Comparison of ENCODE assay signal across 20 cellular contexts in the genomic region with DNA sequence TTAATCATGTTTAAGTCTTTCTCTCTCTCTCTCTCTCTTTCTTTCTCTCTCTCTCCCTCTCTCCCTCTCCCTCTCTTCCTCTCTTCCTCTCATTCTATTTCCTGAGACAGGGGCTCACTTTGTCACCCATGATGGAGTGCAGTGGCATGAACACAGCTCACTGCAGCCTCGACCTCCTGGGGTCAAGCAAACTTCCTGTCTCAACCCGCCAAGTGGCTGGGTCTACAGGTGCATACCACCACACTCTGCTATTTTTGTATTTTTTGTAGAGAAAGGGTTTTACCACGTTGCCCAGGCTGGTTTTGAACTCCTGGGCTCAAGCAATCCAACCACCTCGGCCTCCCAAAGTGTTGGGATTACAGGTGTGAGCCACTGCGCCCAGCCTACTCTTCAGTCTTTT. TPM values are rescaled to one million over a fixed set of nuclear protein-coding genes. Genes with fewer than 3 reads are reported as not detected.
DNase-seq lines count a peak whose midpoint lies in the region; ATAC-seq, FAIRE-seq and TF ChIP-seq lines count a peak whose summit lies in the region.
"Had no signal": no experiment of that assay in that cellular context is flagged by ENCODE, and none has a peak within 500 bp of the region (broad histone marks: within the 10 kb centered on the region; RNA-seq: fewer than 3 reads in every experiment).

No MANE protein-coding gene starts in this region.

- CTCF ChIA-PET in HepG2 (lab: Yijun Ruan, JAX; ENCODE audit: low intra/inter-chr PET ratio, low total read pairs) = no interaction called here
- CTCF ChIA-PET in GM12878 (lab: Yijun Ruan, JAX) = interaction anchor here (0.6 kb wide), 1 partner anchor 160 kb away, joined by 3 read pairs; no protein-coding TSS in a partner anchor

- H3K4me2 ChIP-seq in HepG2 (ENCODE audit: low read depth, low read length) (no peak overlapping the region), GM12878 (ENCODE audit: control insufficient read depth, insufficient read depth) (no peak overlapping the region), neural progenitor cell (no peak overlapping the region)

- no peak overlapping the region for H3K9ac ChIP-seq in HepG2 (ENCODE audit: insufficient read depth, low read depth, low read length)
- no peak overlapping the region for H3K9ac ChIP-seq in GM12878 (ENCODE audit: control insufficient read depth, insufficient read depth, low read length)
- no peak overlapping the region for H3K9ac ChIP-seq in neural progenitor cell
- H3K9ac ChIP-seq: GM23248 had no signal

- H3K27ac ChIP-seq in HepG2 (ENCODE audit: extremely low read length, insufficient read depth, low read length) (no peak overlapping the region), right lobe of liver (no peak overlapping the region), GM12878 (ENCODE audit: control insufficient read depth, insufficient read depth) (no peak overlapping the region), neural progenitor cell (no peak overlapping the region)
- H3K27ac ChIP-seq: GM23248, HL-60 had no signal

- 35% methylated on average over 5 of the region's 5 CpGs for WGBS in HepG2 (ENCODE audit: low lambda C conversion rate)
- 61% methylated on average over 5 of the region's 5 CpGs for WGBS in right lobe of liver (ENCODE audit: insufficient coverage, low coverage, low lambda C conversion rate, missing lambda C conversion rate)
- WGBS in GM12878 (ENCODE audit: insufficient coverage, insufficient replicate concordance, low lambda C conversion rate, missing lambda C conversion rate) = 11% methylated on average over 5 of the region's 5 CpGs

- H2AFZ ChIP-seq in HepG2 (ENCODE audit: low read length) (no peak overlapping the region), GM12878 (ENCODE audit: control insufficient read depth, low read depth, low read length) (peak overlapping the region; percentile 12; the same call in 1 of the 2 replicates), neural progenitor cell (replicated peaks) (no peak overlapping the region)
- H2AFZ ChIP-seq: GM23248 had no signal

- H4K20me1 ChIP-seq in HepG2 (ENCODE audit: insufficient read depth, low read length) (no peaks in the 10 kb centered on the region), GM12878 (ENCODE audit: control insufficient read depth, insufficient read depth) (no peaks in the 10 kb centered on the region), neural progenitor cell (ENCODE audit: low read depth) (no peaks in the 10 kb centered on the region)

- TF ChIP-seq EP300 in HepG2 (IDR thresholded peaks at IDR 0.05; ENCODE audit: low read depth in 2 of 2, low read length in 2 of 2) = no peak
- no peak for TF ChIP-seq EP300 in HepG2 (CRISPR knock-in tag; IDR thresholded peaks at IDR 0.05; ENCODE audit: borderline replicate concordance)
- TF ChIP-seq EP300 in GM12878 (IDR thresholded peaks at IDR 0.05; ENCODE audit: borderline replicate concordance in 1 of 2, control insufficient read depth in 1 of 2, low read depth in 2 of 2, low read length in 2 of 2) = no peak

- H3K79me2 ChIP-seq in HepG2 (ENCODE audit: insufficient read depth, low read length) (no peaks in the 10 kb centered on the region), GM12878 (ENCODE audit: control insufficient read depth, insufficient read depth, low read length) (no peaks in the 10 kb centered on the region), neural progenitor cell (ENCODE audit: low read depth) (no peaks in the 10 kb centered on the region)

- no peak overlapping the region for H3K27ac Mint-ChIP-seq in neural progenitor cell
- H3K27ac Mint-ChIP-seq: CD4-positive, alpha-beta T cell had no signal

- H3K27me3 ChIP-seq in HepG2 (ENCODE audit: control insufficient read depth in 1 of 2, insufficient read depth in 2 of 2, low read length in 2 of 2) (peaks cover 0 to 9% of the 10 kb centered on the region in 2 experiments; a peak in 1 of 5 replicates), right lobe of liver (no peaks in the 10 kb centered on the region), GM12878 (replicated peaks in 1 of 2; ENCODE audit: control insufficient read depth in 2 of 2, insufficient read depth in 2 of 2, low read length in 1 of 2) (no peaks in the 10 kb centered on the region), neural progenitor cell (no peaks in the 10 kb centered on the region)

- H3K4me3 ChIP-seq in HepG2 (replicated peaks in 1 of 3; ENCODE audit: insufficient read depth in 1 of 3, low read depth in 2 of 3, low read length in 3 of 3) = no peak overlapping the region
- no peak overlapping the region for H3K4me3 ChIP-seq in right lobe of liver
- H3K4me3 ChIP-seq in GM12878 = no peak overlapping the region
- H3K4me3 ChIP-seq in neural progenitor cell = no peak overlapping the region
- H3K4me3 ChIP-seq: GM23248 had no signal

- no peaks in the 10 kb centered on the region for H3K9me3 ChIP-seq in HepG2 (ENCODE audit: low read length)
- no peaks in the 10 kb centered on the region for H3K9me3 ChIP-seq in right lobe of liver
- H3K9me3 ChIP-seq in GM12878 (replicated peaks; ENCODE audit: control insufficient read depth, insufficient read depth, low read length) = no peaks in the 10 kb centered on the region
- H3K9me3 ChIP-seq in neural progenitor cell (ENCODE audit: low read depth) = no peaks in the 10 kb centered on the region

- H3K4me1 ChIP-seq in HepG2 (ENCODE audit: insufficient read depth, low read length) = no peaks in the 10 kb centered on the region
- H3K4me1 ChIP-seq in right lobe of liver = no peaks in the 10 kb centered on the region
- H3K4me1 ChIP-seq in GM12878 (ENCODE audit: control insufficient read depth, insufficient read depth, low read length) = no peaks in the 10 kb centered on the region
- no peaks in the 10 kb centered on the region for H3K4me1 ChIP-seq in neural progenitor cell

- H3K36me3 Mint-ChIP-seq in neural progenitor cell = no peaks in the 10 kb centered on the region

- POLR2A ChIA-PET in HepG2 (lab: Yijun Ruan, JAX) = no interaction called here
- POLR2A ChIA-PET in GM12878 (lab: Charles Lee) = no interaction called here

- H3K4me3 Mint-ChIP-seq in neural progenitor cell = no peak overlapping the region
- H3K4me3 Mint-ChIP-seq: CD4-positive, alpha-beta T cell had no signal

- RAD21 ChIA-PET in GM12878 (lab: Charles Lee; ENCODE audit: unreplicated experiment) = no interaction called here

- TF ChIP-seq RAD21 in HepG2 (CRISPR knock-in tag; IDR thresholded peaks at IDR 0.05) = no peak
- TF ChIP-seq RAD21 in GM12878 (IDR thresholded peaks at IDR 0.05; ENCODE audit: insufficient read depth, low read depth, low read length) = no peak

- H3K36me3 ChIP-seq in HepG2 (replicated peaks in 1 of 2; ENCODE audit: control insufficient read depth in 1 of 2, insufficient read depth in 2 of 2, low read length in 2 of 2) = no peaks in the 10 kb centered on the region
- H3K36me3 ChIP-seq in right lobe of liver = no peaks in the 10 kb centered on the region
- no peaks in the 10 kb centered on the region for H3K36me3 ChIP-seq in GM12878 (ENCODE audit: control insufficient read depth in 2 of 2, insufficient read depth in 2 of 2, low read length in 1 of 2)
- H3K36me3 ChIP-seq in neural progenitor cell = no peaks in the 10 kb centered on the region

- ATAC-seq in HepG2 = no peak
- no peak for ATAC-seq in right lobe of liver
- ATAC-seq in GM12878 = no peak; the same call in 2 of the 3 replicates
- ATAC-seq: HCT116 had no signal

- no peaks in the 10 kb centered on the region for H3F3A ChIP-seq in neural progenitor cell (ENCODE audit: low read depth)

- BruUV-seq in HepG2 (replicated peaks; lab: Mats Ljungman, UMichigan) = no TSS peak
- BruUV-seq in GM12878 (replicated peaks; lab: Mats Ljungman, UMichigan) = no TSS peak

- H3K9me3 Mint-ChIP-seq in neural progenitor cell = peaks cover 5% of the 10 kb centered on the region
- H3K9me3 Mint-ChIP-seq: CD4-positive, alpha-beta T cell had no signal

- TF ChIP-seq POLR2A in HepG2 (IDR thresholded peaks at IDR 0.05; ENCODE audit: insufficient read depth in 1 of 2, low read depth in 2 of 2, low read length in 2 of 2) (no peak), right lobe of liver (IDR thresholded peaks at IDR 0.05) (no peak), GM12878 (IDR thresholded peaks at IDR 0.05; ENCODE audit: low read depth, low read length) (no peak)

- SMC1A ChIA-PET in GM12878 (lab: Charles Lee; ENCODE audit: uncharacterized antibody, unreplicated experiment) = no interaction called here

- intact Hi-C loops in HepG2 (cut with micrococcal nuclease; ENCODE audit: unreplicated experiment) = no loop called here
- intact Hi-C loops in right lobe of liver (cut with DNase I) = no loop called here
- intact Hi-C loops in GM12878 (cut with micrococcal nuclease; ENCODE audit: unreplicated experiment) = no loop called here

- TF ChIP-seq CTCF in HepG2 (CRISPR knock-in tag; IDR thresholded peaks at IDR 0.05) (no peak), right lobe of liver (IDR thresholded peaks at IDR 0.05) (no peak), GM12878 (IDR thresholded peaks at IDR 0.05 in 2 of 3, conservative IDR thresholded peaks at IDR 0.05 in 1 of 3; ENCODE audit: control insufficient read depth in 2 of 3, extremely low read depth in 1 of 3, insufficient read depth in 1 of 3, low read depth in 3 of 3, low read length in 3 of 3) (no peak), neural progenitor cell (IDR thresholded peaks at IDR 0.05) (no peak)

- FAIRE-seq in HepG2 (lab: Jason Lieb, UNC) (no peak), GM12878 (lab: Jason Lieb, UNC) (peak; percentile 56)
- FAIRE-seq: GM19239, H54 had no signal

- no peaks in the 10 kb centered on the region for H3K4me1 Mint-ChIP-seq in neural progenitor cell

- DNase-seq in HepG2 (ENCODE audit: low spot score) (no peak), right lobe of liver (no peak), NAMALWA (ENCODE audit: low spot score) (peak; percentile 42), GM12878 (ENCODE audit: low read depth, low spot score) (no peak), NCI-H82 treated with DMSO at 0.1 percent for 48 hours (lab: John Stamatoyannopoulos, UW; ENCODE audit: unreplicated experiment) (no peak), D341Med (ENCODE audit: low spot score) (no peak), neural progenitor cell (ENCODE audit: low spot score) (no peak)
- no peak for DNase-seq in stimulated activated CD8-positive, alpha-beta memory T cell treated with anti-CD3 and anti-CD28 coated beads, Interleukin-4, amount 100 ng/mL, for 48 hours
- DNase-seq: 8988T; AML-193; C1 segment of cervical spinal cord; Calu3; CD4-positive, alpha-beta T cell; DMS79; GDM1; GM23248 had no signal

- in situ Hi-C loops in HepG2 (cut with HindIII; ENCODE audit: extremely low pct_ligation_motif_present, low pct_unique_long_range_greater_than_20kb) = no loop called here
- in situ Hi-C loops in GM12878 (cut with MboI) = no loop called here

- peaks cover 2% of the 10 kb centered on the region for H3K27me3 Mint-ChIP-seq in neural progenitor cell (ENCODE audit: insufficient read depth, low read depth)
- H3K27me3 Mint-ChIP-seq: CD4-positive, alpha-beta T cell had no signal

RNA-seq across cellular contexts. Expression of gene RPS10, which starts 15.7 kb away (rescaled TPM):
- total RNA-seq in HepG2 (2016; rRNA removed; fragmentation: Illumina TruSeq; extraction: Trizol) = 2,909 and 3,503 TPM in 2 replicates
- total RNA-seq in HepG2 (2016; cell fraction: cytosol; rRNA removed; fragmentation: Illumina TruSeq; extraction: Trizol; ENCODE audit: low read depth) = 5,102 and 5,632 TPM in 2 replicates
- 3,081 and 3,638 TPM in 2 replicates for total RNA-seq in HepG2 (2016; cell fraction: insoluble cytoplasmic fraction; rRNA removed; fragmentation: Illumina TruSeq; extraction: Trizol)
- 7,429 and 7,480 TPM in 2 replicates for total RNA-seq in HepG2 (2016; cell fraction: membrane; rRNA removed; fragmentation: Illumina TruSeq; extraction: Trizol)
- total RNA-seq in HepG2 (2016; cell fraction: nucleus; rRNA removed; fragmentation: Illumina TruSeq; extraction: Trizol) = 967 and 1,028 TPM in 2 replicates
- polyA plus RNA-seq in HepG2 (2011; rRNA removed) = 4,295 and 4,648 TPM in 2 replicates
- 9,439 and 9,926 TPM in 2 replicates for polyA plus RNA-seq in HepG2 (2011; cell fraction: cytosol; rRNA removed)
- 1,658 and 1,840 TPM in 2 replicates for polyA plus RNA-seq in HepG2 (2011; cell fraction: nucleus; rRNA removed)
- 3,418 and 4,251 TPM in 2 replicates for polyA plus RNA-seq in HepG2 (2012)
- 5,367 and 5,814 TPM in 2 replicates for polyA plus RNA-seq in HepG2 (2016; cell fraction: cytosol; fragmentation: Illumina TruSeq; extraction: Trizol; ENCODE audit: low read depth)
- polyA plus RNA-seq in HepG2 (2016; cell fraction: insoluble cytoplasmic fraction; fragmentation: Illumina TruSeq; extraction: Trizol; ENCODE audit: low read depth) = 2,908 and 3,264 TPM in 2 replicates
- polyA plus RNA-seq in HepG2 (2016; cell fraction: membrane; fragmentation: Illumina TruSeq; extraction: Trizol; ENCODE audit: low read depth) = 6,085 and 6,204 TPM in 2 replicates
- polyA plus RNA-seq in HepG2 (2016; cell fraction: nucleus; fragmentation: Illumina TruSeq; extraction: Trizol; ENCODE audit: insufficient read depth, low read depth) = 1,494 and 1,555 TPM in 2 replicates
- 2,566 and 3,572 TPM in 2 replicates for polyA minus RNA-seq in HepG2 (2011; rRNA and poly(A)+ RNA removed; ENCODE audit: low replicate concordance)
- polyA minus RNA-seq in HepG2 (2011; cell fraction: cytosol; rRNA and poly(A)+ RNA removed) = 602 and 661 TPM in 2 replicates
- polyA minus RNA-seq in HepG2 (2011; cell fraction: nucleus; rRNA and poly(A)+ RNA removed) = 173 and 248 TPM in 2 replicates
- 100 to 1,000 TPM; 355 to 727 (median 398) TPM for total RNA-seq in right lobe of liver
- 360 and 401 TPM in 2 replicates for total RNA-seq in GM12878 (2013; cell fraction: nucleolus; rRNA removed)
- 3,265 and 3,625 TPM in 2 replicates for total RNA-seq in GM12878 (2014; rRNA removed)
- 3,150 and 3,233 TPM in 2 replicates for total RNA-seq in GM12878 (2014; rRNA removed; fragmentation: Illumina TruSeq; extraction: Trizol)
- total RNA-seq in GM12878 (2021) = 2,325 and 2,481 TPM in 2 replicates
- 8,423 TPM for polyA plus RNA-seq in GM12878 (2011; ENCODE audit: low read depth)
- 2,575 and 3,799 TPM in 2 replicates for polyA plus RNA-seq in GM12878 (2011; rRNA removed)
- 6,646 and 9,086 TPM in 2 replicates for polyA plus RNA-seq in GM12878 (2011; cell fraction: cytosol; rRNA removed)
- 1,492 and 1,706 TPM in 2 replicates for polyA plus RNA-seq in GM12878 (2011; cell fraction: nucleus; rRNA removed)
- 3,794 and 4,086 TPM in 2 replicates for polyA plus RNA-seq in GM12878 (2012)
- polyA plus RNA-seq in GM12878 (2014; fragmentation: Illumina TruSeq; extraction: Trizol) = 3,495 and 3,970 TPM in 2 replicates
- 1,000 to 10,000 TPM; 2,067 to 2,394 TPM for polyA plus RNA-seq in GM12878 (2014; fragmentation: Nextera tagmentation; extraction: Ambion mirVana)
- 3,767 and 4,060 TPM in 2 replicates for polyA plus RNA-seq in GM12878 (2014; rRNA removed)
- 1,000 to 10,000 TPM; 1,546 to 1,554 TPM for polyA plus RNA-seq in GM12878 (2016; fragmentation: Nextera tagmentation; extraction: Ambion mirVana)
- polyA minus RNA-seq in GM12878 (2011; rRNA and poly(A)+ RNA removed) = 1,866 and 2,585 TPM in 2 replicates
- 439 and 466 TPM in 2 replicates for polyA minus RNA-seq in GM12878 (2011; cell fraction: cytosol; rRNA and poly(A)+ RNA removed)
- polyA minus RNA-seq in GM12878 (2011; cell fraction: nucleus; rRNA and poly(A)+ RNA removed) = 136 and 165 TPM in 2 replicates
- total RNA-seq in neural progenitor cell (ENCODE audit: low replicate concordance) = 4,003 and 4,850 TPM in 2 replicates

RNA-seq across cellular contexts. Expression of gene PACSIN1, which starts 24.4 kb away (rescaled TPM):
- total RNA-seq in HepG2 (2016; rRNA removed; fragmentation: Illumina TruSeq; extraction: Trizol) (not detected in 2 replicates), right lobe of liver (under 1 TPM in 5 of 6 experiments, not detected in 1; 0.05 to 0.37 (median 0.22) TPM), GM12878 (2014; rRNA removed) (3.6 and 5.1 TPM in 2 replicates), GM12878 (2014; rRNA removed; fragmentation: Illumina TruSeq; extraction: Trizol) (1.9 and 2.1 TPM in 2 replicates), GM12878 (2021) (8.9 and 9.4 TPM in 2 replicates), neural progenitor cell (ENCODE audit: low replicate concordance) (0.41 and 1.8 TPM in 2 replicates)
- total RNA-seq in HepG2 (2016; cell fraction: cytosol; rRNA removed; fragmentation: Illumina TruSeq; extraction: Trizol; ENCODE audit: low read depth) = not detected in 2 replicates
- not detected in 2 replicates for total RNA-seq in HepG2 (2016; cell fraction: insoluble cytoplasmic fraction; rRNA removed; fragmentation: Illumina TruSeq; extraction: Trizol)
- not detected in 2 replicates for total RNA-seq in HepG2 (2016; cell fraction: membrane; rRNA removed; fragmentation: Illumina TruSeq; extraction: Trizol)
- not detected in 2 replicates for total RNA-seq in HepG2 (2016; cell fraction: nucleus; rRNA removed; fragmentation: Illumina TruSeq; extraction: Trizol)
- polyA plus RNA-seq in HepG2 (2011; rRNA removed) (not detected in 2 replicates), GM12878 (2011; rRNA removed) (6.9 and 7.5 TPM in 2 replicates), GM12878 (2014; fragmentation: Illumina TruSeq; extraction: Trizol) (3.3 and 4.8 TPM in 2 replicates), GM12878 (2014; fragmentation: Nextera tagmentation; extraction: Ambion mirVana) (under 1 TPM; 0.50 to 0.75 TPM), GM12878 (2014; rRNA removed) (6.8 and 6.9 TPM in 2 replicates), GM12878 (2016; fragmentation: Nextera tagmentation; extraction: Ambion mirVana) (1 to 10 TPM; 1.7 to 2.0 TPM)
- 0.01 TPM in 1 of 2 replicates, not detected in the other for polyA plus RNA-seq in HepG2 (2011; cell fraction: cytosol; rRNA removed)
- polyA plus RNA-seq in HepG2 (2011; cell fraction: nucleus; rRNA removed) = not detected in 2 replicates
- not detected in 2 replicates for polyA plus RNA-seq in HepG2 (2012)
- polyA plus RNA-seq in HepG2 (2016; cell fraction: cytosol; fragmentation: Illumina TruSeq; extraction: Trizol; ENCODE audit: low read depth) = not detected in 2 replicates
- polyA plus RNA-seq in HepG2 (2016; cell fraction: insoluble cytoplasmic fraction; fragmentation: Illumina TruSeq; extraction: Trizol; ENCODE audit: low read depth) = not detected in 2 replicates
- polyA plus RNA-seq in HepG2 (2016; cell fraction: membrane; fragmentation: Illumina TruSeq; extraction: Trizol; ENCODE audit: low read depth) = not detected in 2 replicates
- polyA plus RNA-seq in HepG2 (2016; cell fraction: nucleus; fragmentation: Illumina TruSeq; extraction: Trizol; ENCODE audit: insufficient read depth, low read depth) = not detected in 2 replicates
- 0.04 and 0.05 TPM in 2 replicates for polyA minus RNA-seq in HepG2 (2011; rRNA and poly(A)+ RNA removed; ENCODE audit: low replicate concordance)
- polyA minus RNA-seq in HepG2 (2011; cell fraction: cytosol; rRNA and poly(A)+ RNA removed) = not detected in 2 replicates
- polyA minus RNA-seq in HepG2 (2011; cell fraction: nucleus; rRNA and poly(A)+ RNA removed) = not detected in 2 replicates
- total RNA-seq in GM12878 (2013; cell fraction: nucleolus; rRNA removed) = 2.1 and 3.9 TPM in 2 replicates
- polyA plus RNA-seq in GM12878 (2011; ENCODE audit: low read depth) = 0.25 TPM
- 9.0 and 10.1 TPM in 2 replicates for polyA plus RNA-seq in GM12878 (2011; cell fraction: cytosol; rRNA removed)
- 22.5 and 29.3 TPM in 2 replicates for polyA plus RNA-seq in GM12878 (2011; cell fraction: nucleus; rRNA removed)
- polyA plus RNA-seq in GM12878 (2012) = 1.2 and 1.4 TPM in 2 replicates
- 5.2 and 8.2 TPM in 2 replicates for polyA minus RNA-seq in GM12878 (2011; rRNA and poly(A)+ RNA removed)
- 4.1 and 5.1 TPM in 2 replicates for polyA minus RNA-seq in GM12878 (2011; cell fraction: cytosol; rRNA and poly(A)+ RNA removed)
- 3.9 and 4.7 TPM in 2 replicates for polyA minus RNA-seq in GM12878 (2011; cell fraction: nucleus; rRNA and poly(A)+ RNA removed)
- total RNA-seq: GM23248 had no signal
- polyA plus RNA-seq: GM23248 had no signal

RNA-seq across cellular contexts. Expression of gene NUDT3, which starts 49.1 kb away (rescaled TPM):
- total RNA-seq in HepG2 (2016; rRNA removed; fragmentation: Illumina TruSeq; extraction: Trizol) (20.2 and 30.1 TPM in 2 replicates), right lobe of liver (10 to 100 TPM; 14.5 to 22.7 (median 16.7) TPM), GM12878 (2014; rRNA removed) (27.3 and 32.4 TPM in 2 replicates), GM12878 (2014; rRNA removed; fragmentation: Illumina TruSeq; extraction: Trizol) (32.1 and 32.3 TPM in 2 replicates), GM12878 (2021) (27.8 and 28.5 TPM in 2 replicates), neural progenitor cell (ENCODE audit: low replicate concordance) (26.4 and 35.7 TPM in 2 replicates)
- total RNA-seq in HepG2 (2016; cell fraction: cytosol; rRNA removed; fragmentation: Illumina TruSeq; extraction: Trizol; ENCODE audit: low read depth) = 4.1 and 4.8 TPM in 2 replicates
- 19.5 and 29.7 TPM in 2 replicates for total RNA-seq in HepG2 (2016; cell fraction: insoluble cytoplasmic fraction; rRNA removed; fragmentation: Illumina TruSeq; extraction: Trizol)
- 14.6 and 14.8 TPM in 2 replicates for total RNA-seq in HepG2 (2016; cell fraction: membrane; rRNA removed; fragmentation: Illumina TruSeq; extraction: Trizol)
- total RNA-seq in HepG2 (2016; cell fraction: nucleus; rRNA removed; fragmentation: Illumina TruSeq; extraction: Trizol) = 15.7 and 19.0 TPM in 2 replicates
- polyA plus RNA-seq in HepG2 (2011; rRNA removed) (17.6 and 20.6 TPM in 2 replicates), GM12878 (2011; rRNA removed) (17.9 and 20.9 TPM in 2 replicates), GM12878 (2014; fragmentation: Illumina TruSeq; extraction: Trizol) (28.5 and 34.7 TPM in 2 replicates), GM12878 (2014; fragmentation: Nextera tagmentation; extraction: Ambion mirVana) (10 to 100 TPM in 1 of 2 experiments, 1 to 10 TPM in 1; 2.4 to 23.6 TPM), GM12878 (2014; rRNA removed) (25.8 and 27.6 TPM in 2 replicates), GM12878 (2016; fragmentation: Nextera tagmentation; extraction: Ambion mirVana) (10 to 100 TPM; 13.8 to 14.2 TPM)
- 10.7 and 14.8 TPM in 2 replicates for polyA plus RNA-seq in HepG2 (2011; cell fraction: cytosol; rRNA removed)
- polyA plus RNA-seq in HepG2 (2011; cell fraction: nucleus; rRNA removed) = 9.2 and 11.9 TPM in 2 replicates
- polyA plus RNA-seq in HepG2 (2012) = 5.6 TPM in 2 replicates
- 3.0 and 3.5 TPM in 2 replicates for polyA plus RNA-seq in HepG2 (2016; cell fraction: cytosol; fragmentation: Illumina TruSeq; extraction: Trizol; ENCODE audit: low read depth)
- 22.4 and 22.7 TPM in 2 replicates for polyA plus RNA-seq in HepG2 (2016; cell fraction: insoluble cytoplasmic fraction; fragmentation: Illumina TruSeq; extraction: Trizol; ENCODE audit: low read depth)
- polyA plus RNA-seq in HepG2 (2016; cell fraction: membrane; fragmentation: Illumina TruSeq; extraction: Trizol; ENCODE audit: low read depth) = 7.4 and 7.7 TPM in 2 replicates
- 23.3 TPM in 2 replicates for polyA plus RNA-seq in HepG2 (2016; cell fraction: nucleus; fragmentation: Illumina TruSeq; extraction: Trizol; ENCODE audit: insufficient read depth, low read depth)
- polyA minus RNA-seq in HepG2 (2011; rRNA and poly(A)+ RNA removed; ENCODE audit: low replicate concordance) = 23.6 and 25.7 TPM in 2 replicates
- polyA minus RNA-seq in HepG2 (2011; cell fraction: cytosol; rRNA and poly(A)+ RNA removed) = 18.9 and 21.6 TPM in 2 replicates
- polyA minus RNA-seq in HepG2 (2011; cell fraction: nucleus; rRNA and poly(A)+ RNA removed) = 14.0 and 19.0 TPM in 2 replicates
- 32.2 and 32.9 TPM in 2 replicates for total RNA-seq in GM12878 (2013; cell fraction: nucleolus; rRNA removed)
- 4.2 TPM for polyA plus RNA-seq in GM12878 (2011; ENCODE audit: low read depth)
- 10.5 and 11.0 TPM in 2 replicates for polyA plus RNA-seq in GM12878 (2011; cell fraction: cytosol; rRNA removed)
- 8.2 and 10.1 TPM in 2 replicates for polyA plus RNA-seq in GM12878 (2011; cell fraction: nucleus; rRNA removed)
- polyA plus RNA-seq in GM12878 (2012) = 4.6 and 5.9 TPM in 2 replicates
- 22.7 and 22.9 TPM in 2 replicates for polyA minus RNA-seq in GM12878 (2011; rRNA and poly(A)+ RNA removed)
- polyA minus RNA-seq in GM12878 (2011; cell fraction: cytosol; rRNA and poly(A)+ RNA removed) = 8.3 and 10.4 TPM in 2 replicates
- polyA minus RNA-seq in GM12878 (2011; cell fraction: nucleus; rRNA and poly(A)+ RNA removed) = 3.4 and 5.5 TPM in 2 replicates

Comparison
In these comparisons a context has a peak if more than half of its experiments do, and no peak if none do; other contexts are left out.
1. Of the 75 proteins assayed by ChIP-seq in both HepG2 and GM12878: peak only in HepG2: none; only in GM12878: NR2F1; in both: none; in neither: 74.